In genomic region chr10:130136214-130137076, GRCh38 we compare ENCODE assay signal across 1 cellular context.
A peak's percentile ranks its signal among the peaks of the same experiment; 100 is the strongest.
TF ChIP-seq lines count a peak whose summit lies in the region.

Gene GLRX3 (plus strand): TSS chr10:130136391. CDS start chr10:130136421, 30 bp downstream.

TF ChIP-seq in HepG2, 621 proteins besides CTCF, POLR2A, EP300 and RAD21 (continued from another document and continues in another):
- TF ChIP-seq XRCC5 (optimal IDR thresholded peaks at IDR 0.05; ENCODE audit: low read length) (peak; percentile 79), NFIB (CRISPR knock-in tag; IDR thresholded peaks at IDR 0.05; ENCODE audit: borderline replicate concordance) (no peak), ZNF672 (CRISPR knock-in tag; IDR thresholded peaks at IDR 0.05) (peak; percentile 86; the same call in 1 of the 2 replicates), PHF21A (CRISPR knock-in tag; IDR thresholded peaks at IDR 0.05) (no peak), ZBTB43 (CRISPR knock-in tag; conservative IDR thresholded peaks at IDR 0.05) (no peak), FOSL2 (CRISPR knock-in tag; IDR thresholded peaks at IDR 0.05) (no peak; the same call in 1 of the 2 replicates), KMT2A (CRISPR knock-in tag; IDR thresholded peaks at IDR 0.05) (peak; percentile 78), MAFK (conservative IDR thresholded peaks at IDR 0.05 in 1 of 2, IDR thresholded peaks at IDR 0.05 in 1 of 2; ENCODE audit: low read length in 2 of 2) (no peak), ZFYVE20 (CRISPR knock-in tag; IDR thresholded peaks at IDR 0.05; ENCODE audit: borderline replicate concordance, low read depth) (0 out of 2 replicates have a peak, but pooled peaks have one; percentile 38), GTF3A (CRISPR knock-in tag; conservative IDR thresholded peaks at IDR 0.05) (no peak), YEATS4 (CRISPR knock-in tag; IDR thresholded peaks at IDR 0.05; ENCODE audit: borderline replicate concordance) (peak; percentile 81), JARID2 (CRISPR knock-in tag; IDR thresholded peaks at IDR 0.05; ENCODE audit: insufficient replicate concordance) (no peak), TEAD3 (CRISPR knock-in tag; optimal IDR thresholded peaks at IDR 0.05; ENCODE audit: borderline replicate concordance) (peak; percentile 43), MXD4 (CRISPR knock-in tag; IDR thresholded peaks at IDR 0.05) (peak; percentile 81), ZNF343 (CRISPR knock-in tag; IDR thresholded peaks at IDR 0.05) (0 out of 2 replicates have a peak, but pooled peaks have one; percentile 61), ZNF766 (CRISPR knock-in tag; IDR thresholded peaks at IDR 0.05; ENCODE audit: borderline replicate concordance) (peak; percentile 58; the same call in 1 of the 2 replicates), ZNF280B (CRISPR knock-in tag; IDR thresholded peaks at IDR 0.05; ENCODE audit: borderline replicate concordance) (no peak), SP5 (CRISPR knock-in tag; IDR thresholded peaks at IDR 0.05; ENCODE audit: borderline replicate concordance, low read depth) (peak; percentile 68; the same call in 1 of the 2 replicates), GATAD1 (CRISPR knock-in tag; IDR thresholded peaks at IDR 0.05) (peak; percentile 89), CEBPG (CRISPR knock-in tag; IDR thresholded peaks at IDR 0.05) (0 out of 2 replicates have a peak, but pooled peaks have one; percentile 4), NFYC (CRISPR knock-in tag; IDR thresholded peaks at IDR 0.05) (peak; percentile 57), FIP1L1 (IDR thresholded peaks at IDR 0.05; ENCODE audit: borderline replicate concordance, insufficient read depth, low read depth, low read length) (no peak), HOXA7 (CRISPR knock-in tag; IDR thresholded peaks at IDR 0.05) (no peak), RXRA (CRISPR knock-in tag; IDR thresholded peaks at IDR 0.05) (peak; percentile 50; the same call in 1 of the 2 replicates), ZNF543 (CRISPR knock-in tag; IDR thresholded peaks at IDR 0.05) (peak; percentile 75), NAIF1 (CRISPR knock-in tag; IDR thresholded peaks at IDR 0.05; ENCODE audit: borderline replicate concordance) (0 out of 2 replicates have a peak, but pooled peaks have one; percentile 41), HHEX (CRISPR knock-in tag; IDR thresholded peaks at IDR 0.05) (no peak)
- TF ChIP-seq, protein P1, sequence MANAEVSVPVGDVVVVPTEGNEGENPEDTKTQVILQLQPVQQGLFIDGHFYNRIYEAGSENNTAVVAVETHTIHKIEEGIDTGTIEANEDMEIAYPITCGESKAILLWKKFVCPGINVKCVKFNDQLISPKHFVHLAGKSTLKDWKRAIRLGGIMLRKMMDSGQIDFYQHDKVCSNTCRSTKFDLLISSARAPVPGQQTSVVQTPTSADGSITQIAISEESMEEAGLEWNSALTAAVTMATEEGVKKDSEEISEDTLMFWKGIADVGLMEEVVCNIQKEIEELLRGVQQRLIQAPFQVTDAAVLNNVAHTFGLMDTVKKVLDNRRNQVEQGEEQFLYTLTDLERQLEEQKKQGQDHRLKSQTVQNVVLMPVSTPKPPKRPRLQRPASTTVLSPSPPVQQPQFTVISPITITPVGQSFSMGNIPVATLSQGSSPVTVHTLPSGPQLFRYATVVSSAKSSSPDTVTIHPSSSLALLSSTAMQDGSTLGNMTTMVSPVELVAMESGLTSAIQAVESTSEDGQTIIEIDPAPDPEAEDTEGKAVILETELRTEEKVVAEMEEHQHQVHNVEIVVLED (CRISPR knock-in tag; IDR thresholded peaks at IDR 0.05; ENCODE audit: borderline replicate concordance): peak; percentile 70
- TF ChIP-seq, protein P2, sequence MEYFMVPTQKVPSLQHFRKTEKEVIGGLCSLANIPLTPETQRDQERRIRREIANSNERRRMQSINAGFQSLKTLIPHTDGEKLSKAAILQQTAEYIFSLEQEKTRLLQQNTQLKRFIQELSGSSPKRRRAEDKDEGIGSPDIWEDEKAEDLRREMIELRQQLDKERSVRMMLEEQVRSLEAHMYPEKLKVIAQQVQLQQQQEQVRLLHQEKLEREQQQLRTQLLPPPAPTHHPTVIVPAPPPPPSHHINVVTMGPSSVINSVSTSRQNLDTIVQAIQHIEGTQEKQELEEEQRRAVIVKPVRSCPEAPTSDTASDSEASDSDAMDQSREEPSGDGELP (IDR thresholded peaks at IDR 0.05; ENCODE audit: borderline replicate concordance, low read depth): peak; percentile 50; the same call in 1 of the 2 replicates
- TF ChIP-seq, protein P3, sequence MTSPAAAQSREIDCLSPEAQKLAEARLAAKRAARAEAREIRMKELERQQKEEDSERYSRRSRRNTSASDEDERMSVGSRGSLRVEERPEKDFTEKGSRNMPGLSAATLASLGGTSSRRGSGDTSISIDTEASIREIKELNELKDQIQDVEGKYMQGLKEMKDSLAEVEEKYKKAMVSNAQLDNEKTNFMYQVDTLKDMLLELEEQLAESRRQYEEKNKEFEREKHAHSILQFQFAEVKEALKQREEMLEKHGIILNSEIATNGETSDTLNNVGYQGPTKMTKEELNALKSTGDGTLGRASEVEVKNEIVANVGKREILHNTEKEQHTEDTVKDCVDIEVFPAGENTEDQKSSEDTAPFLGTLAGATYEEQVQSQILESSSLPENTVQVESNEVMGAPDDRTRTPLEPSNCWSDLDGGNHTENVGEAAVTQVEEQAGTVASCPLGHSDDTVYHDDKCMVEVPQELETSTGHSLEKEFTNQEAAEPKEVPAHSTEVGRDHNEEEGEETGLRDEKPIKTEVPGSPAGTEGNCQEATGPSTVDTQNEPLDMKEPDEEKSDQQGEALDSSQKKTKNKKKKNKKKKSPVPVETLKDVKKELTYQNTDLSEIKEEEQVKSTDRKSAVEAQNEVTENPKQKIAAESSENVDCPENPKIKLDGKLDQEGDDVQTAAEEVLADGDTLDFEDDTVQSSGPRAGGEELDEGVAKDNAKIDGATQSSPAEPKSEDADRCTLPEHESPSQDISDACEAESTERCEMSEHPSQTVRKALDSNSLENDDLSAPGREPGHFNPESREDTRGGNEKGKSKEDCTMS (CRISPR knock-in tag; conservative IDR thresholded peaks at IDR 0.05): no peak
- TF ChIP-seq, protein P4, sequence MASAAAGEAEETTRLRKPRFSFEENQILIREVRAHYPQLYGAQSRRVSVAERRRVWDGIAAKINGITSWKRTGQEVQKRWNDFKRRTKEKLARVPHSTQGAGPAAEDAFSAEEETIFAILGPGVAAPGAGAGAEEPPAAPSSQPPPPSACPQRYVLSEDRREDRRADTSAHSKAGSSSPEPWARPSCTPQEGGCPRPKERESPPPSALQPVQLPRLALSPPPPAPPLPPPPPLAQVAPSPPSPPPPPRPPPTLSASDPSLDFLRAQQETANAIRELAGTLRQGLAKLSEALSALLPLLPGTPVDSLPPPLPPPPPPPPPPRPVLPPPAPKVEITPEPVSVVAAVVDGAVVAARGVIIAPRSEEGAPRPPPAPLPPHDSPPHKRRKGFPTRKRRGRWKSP (CRISPR knock-in tag; IDR thresholded peaks at IDR 0.05): peak; percentile 87
- TF ChIP-seq, protein P5, sequence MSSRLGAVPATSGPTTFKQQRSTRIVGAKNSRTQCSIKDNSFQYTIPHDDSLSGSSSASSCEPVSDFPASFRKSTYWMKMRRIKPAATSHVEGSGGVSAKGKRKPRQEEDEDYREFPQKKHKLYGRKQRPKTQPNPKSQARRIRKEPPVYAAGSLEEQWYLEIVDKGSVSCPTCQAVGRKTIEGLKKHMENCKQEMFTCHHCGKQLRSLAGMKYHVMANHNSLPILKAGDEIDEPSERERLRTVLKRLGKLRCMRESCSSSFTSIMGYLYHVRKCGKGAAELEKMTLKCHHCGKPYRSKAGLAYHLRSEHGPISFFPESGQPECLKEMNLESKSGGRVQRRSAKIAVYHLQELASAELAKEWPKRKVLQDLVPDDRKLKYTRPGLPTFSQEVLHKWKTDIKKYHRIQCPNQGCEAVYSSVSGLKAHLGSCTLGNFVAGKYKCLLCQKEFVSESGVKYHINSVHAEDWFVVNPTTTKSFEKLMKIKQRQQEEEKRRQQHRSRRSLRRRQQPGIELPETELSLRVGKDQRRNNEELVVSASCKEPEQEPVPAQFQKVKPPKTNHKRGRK (CRISPR knock-in tag; IDR thresholded peaks at IDR 0.05): no peak
- TF ChIP-seq, protein P6, sequence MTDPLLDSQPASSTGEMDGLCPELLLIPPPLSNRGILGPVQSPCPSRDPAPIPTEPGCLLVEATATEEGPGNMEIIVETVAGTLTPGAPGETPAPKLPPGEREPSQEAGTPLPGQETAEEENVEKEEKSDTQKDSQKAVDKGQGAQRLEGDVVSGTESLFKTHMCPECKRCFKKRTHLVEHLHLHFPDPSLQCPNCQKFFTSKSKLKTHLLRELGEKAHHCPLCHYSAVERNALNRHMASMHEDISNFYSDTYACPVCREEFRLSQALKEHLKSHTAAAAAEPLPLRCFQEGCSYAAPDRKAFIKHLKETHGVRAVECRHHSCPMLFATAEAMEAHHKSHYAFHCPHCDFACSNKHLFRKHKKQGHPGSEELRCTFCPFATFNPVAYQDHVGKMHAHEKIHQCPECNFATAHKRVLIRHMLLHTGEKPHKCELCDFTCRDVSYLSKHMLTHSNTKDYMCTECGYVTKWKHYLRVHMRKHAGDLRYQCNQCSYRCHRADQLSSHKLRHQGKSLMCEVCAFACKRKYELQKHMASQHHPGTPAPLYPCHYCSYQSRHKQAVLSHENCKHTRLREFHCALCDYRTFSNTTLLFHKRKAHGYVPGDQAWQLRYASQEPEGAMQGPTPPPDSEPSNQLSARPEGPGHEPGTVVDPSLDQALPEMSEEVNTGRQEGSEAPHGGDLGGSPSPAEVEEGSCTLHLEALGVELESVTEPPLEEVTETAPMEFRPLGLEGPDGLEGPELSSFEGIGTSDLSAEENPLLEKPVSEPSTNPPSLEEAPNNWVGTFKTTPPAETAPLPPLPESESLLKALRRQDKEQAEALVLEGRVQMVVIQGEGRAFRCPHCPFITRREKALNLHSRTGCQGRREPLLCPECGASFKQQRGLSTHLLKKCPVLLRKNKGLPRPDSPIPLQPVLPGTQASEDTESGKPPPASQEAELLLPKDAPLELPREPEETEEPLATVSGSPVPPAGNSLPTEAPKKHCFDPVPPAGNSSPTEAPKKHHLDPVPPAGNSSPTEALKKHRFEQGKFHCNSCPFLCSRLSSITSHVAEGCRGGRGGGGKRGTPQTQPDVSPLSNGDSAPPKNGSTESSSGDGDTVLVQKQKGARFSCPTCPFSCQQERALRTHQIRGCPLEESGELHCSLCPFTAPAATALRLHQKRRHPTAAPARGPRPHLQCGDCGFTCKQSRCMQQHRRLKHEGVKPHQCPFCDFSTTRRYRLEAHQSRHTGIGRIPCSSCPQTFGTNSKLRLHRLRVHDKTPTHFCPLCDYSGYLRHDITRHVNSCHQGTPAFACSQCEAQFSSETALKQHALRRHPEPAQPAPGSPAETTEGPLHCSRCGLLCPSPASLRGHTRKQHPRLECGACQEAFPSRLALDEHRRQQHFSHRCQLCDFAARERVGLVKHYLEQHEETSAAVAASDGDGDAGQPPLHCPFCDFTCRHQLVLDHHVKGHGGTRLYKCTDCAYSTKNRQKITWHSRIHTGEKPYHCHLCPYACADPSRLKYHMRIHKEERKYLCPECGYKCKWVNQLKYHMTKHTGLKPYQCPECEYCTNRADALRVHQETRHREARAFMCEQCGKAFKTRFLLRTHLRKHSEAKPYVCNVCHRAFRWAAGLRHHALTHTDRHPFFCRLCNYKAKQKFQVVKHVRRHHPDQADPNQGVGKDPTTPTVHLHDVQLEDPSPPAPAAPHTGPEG (CRISPR knock-in tag; IDR thresholded peaks at IDR 0.05): peak; percentile 58; the same call in 1 of the 2 replicates
- TF ChIP-seq, protein P7, sequence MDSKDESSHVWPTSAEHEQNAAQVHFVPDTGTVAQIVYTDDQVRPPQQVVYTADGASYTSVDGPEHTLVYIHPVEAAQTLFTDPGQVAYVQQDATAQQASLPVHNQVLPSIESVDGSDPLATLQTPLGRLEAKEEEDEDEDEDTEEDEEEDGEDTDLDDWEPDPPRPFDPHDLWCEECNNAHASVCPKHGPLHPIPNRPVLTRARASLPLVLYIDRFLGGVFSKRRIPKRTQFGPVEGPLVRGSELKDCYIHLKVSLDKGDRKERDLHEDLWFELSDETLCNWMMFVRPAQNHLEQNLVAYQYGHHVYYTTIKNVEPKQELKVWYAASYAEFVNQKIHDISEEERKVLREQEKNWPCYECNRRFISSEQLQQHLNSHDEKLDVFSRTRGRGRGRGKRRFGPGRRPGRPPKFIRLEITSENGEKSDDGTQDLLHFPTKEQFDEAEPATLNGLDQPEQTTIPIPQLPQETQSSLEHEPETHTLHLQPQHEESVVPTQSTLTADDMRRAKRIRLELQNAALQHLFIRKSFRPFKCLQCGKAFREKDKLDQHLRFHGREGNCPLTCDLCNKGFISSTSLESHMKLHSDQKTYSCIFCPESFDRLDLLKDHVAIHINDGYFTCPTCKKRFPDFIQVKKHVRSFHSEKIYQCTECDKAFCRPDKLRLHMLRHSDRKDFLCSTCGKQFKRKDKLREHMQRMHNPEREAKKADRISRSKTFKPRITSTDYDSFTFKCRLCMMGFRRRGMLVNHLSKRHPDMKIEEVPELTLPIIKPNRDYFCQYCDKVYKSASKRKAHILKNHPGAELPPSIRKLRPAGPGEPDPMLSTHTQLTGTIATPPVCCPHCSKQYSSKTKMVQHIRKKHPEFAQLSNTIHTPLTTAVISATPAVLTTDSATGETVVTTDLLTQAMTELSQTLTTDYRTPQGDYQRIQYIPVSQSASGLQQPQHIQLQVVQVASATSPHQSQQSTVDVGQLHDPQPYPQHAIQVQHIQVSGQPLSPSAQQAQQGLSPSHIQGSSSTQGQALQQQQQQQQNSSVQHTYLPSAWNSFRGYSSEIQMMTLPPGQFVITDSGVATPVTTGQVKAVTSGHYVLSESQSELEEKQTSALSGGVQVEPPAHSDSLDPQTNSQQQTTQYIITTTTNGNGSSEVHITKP (CRISPR knock-in tag; IDR thresholded peaks at IDR 0.05; ENCODE audit: low read depth): no peak
